Comparison of ENCODE assay signal across 11 cellular contexts in genomic region chr1:217322834-217323233, GRCh38.
A peak's percentile ranks its signal among the peaks of the same experiment; 100 is the strongest.
DNase-seq lines count a peak whose midpoint lies in the region; ATAC-seq, FAIRE-seq and TF ChIP-seq lines count a peak whose summit lies in the region.
"Had no signal": no experiment of that assay in that cellular context is flagged by ENCODE, and none has a peak within 500 bp of the region (broad histone marks: within the 10 kb centered on the region; RNA-seq: fewer than 3 reads in every experiment).

No MANE protein-coding gene starts in this region.

- no peak for TF ChIP-seq CTCF in nephron progenitor cell (IDR thresholded peaks at IDR 0.05)
- no peak for TF ChIP-seq CTCF in D721Med (IDR thresholded peaks at IDR 0.05; ENCODE audit: insufficient read depth, missing control alignments)

- no peaks in the 10 kb centered on the region for H3K4me1 Mint-ChIP-seq in nephron progenitor cell

- H3K4me3 Mint-ChIP-seq in nephron progenitor cell, result no peak overlapping the region
- H3K4me3 Mint-ChIP-seq: activated T-cell treated with anti-CD3 and anti-CD28 coated beads, Interleukin-2, amount 50 U/mL, for 72 hours had no signal

- no peaks in the 10 kb centered on the region for H3K9me3 Mint-ChIP-seq in nephron progenitor cell

- H3K36me3 Mint-ChIP-seq in nephron progenitor cell (ENCODE audit: low read depth), result no peaks in the 10 kb centered on the region

- no peak for TF ChIP-seq POLR2A in GM12892 (IDR thresholded peaks at IDR 0.05; ENCODE audit: low read depth, low read length)

- peak; percentile 12 for DNase-seq in GM12892 (ENCODE audit: insufficient read length)
- DNase-seq in Kasumi-1 (lab: John Stamatoyannopoulos, UW), result peak; percentile 4 to 9
- no peak for DNase-seq in nephron progenitor cell
- no peak for DNase-seq in D721Med (ENCODE audit: insufficient read length, low spot score)
- DNase-seq in retina, result no peak
- DNase-seq in cardiac septum (ENCODE audit: low spot score), result no peak
- DNase-seq: activated T-cell treated with anti-CD3 and anti-CD28 coated beads, Interleukin-2, amount 50 U/mL, for 72 hours; NCI-H345; T1000 had no signal

- peak; percentile 100 for ATAC-seq in GM19455 (IDR thresholded peaks at IDR 0.05; ENCODE audit: unreplicated experiment)
- ATAC-seq in HG02938 (IDR thresholded peaks at IDR 0.05; ENCODE audit: unreplicated experiment), result peak; percentile 100
- ATAC-seq: activated T-cell treated with anti-CD3 and anti-CD28 coated beads, Interleukin-2, amount 50 U/mL, for 72 hours had no signal

- H3K27me3 Mint-ChIP-seq in nephron progenitor cell (ENCODE audit: low read depth, poor library complexity), result peaks cover 13% of the 10 kb centered on the region

- intact Hi-C loops in cardiac septum (cut with DNase I), result no loop called here

- FAIRE-seq in GM12892 (lab: Jason Lieb, UNC) (peak; percentile 50), D721Med (lab: Jason Lieb, UNC) (no peak)

- no peak overlapping the region for H3K27ac Mint-ChIP-seq in nephron progenitor cell
- H3K27ac Mint-ChIP-seq: activated T-cell treated with anti-CD3 and anti-CD28 coated beads, Interleukin-2, amount 50 U/mL, for 72 hours had no signal

Comparison
In these comparisons a context has a peak if more than half of its experiments do, and no peak if none do; other contexts are left out.
1. DNase-seq: peak in GM12892 (single experiment) and Kasumi-1 (2 of 2); none in nephron progenitor cell (single experiment), D721Med (single experiment), retina (single experiment) and cardiac septum (single experiment).